In genomic region chr3:142560118-142560517, GRCh38 we compare ENCODE assay signal across 31 cellular contexts.
"Had no signal": no experiment of that assay in that cellular context is flagged by ENCODE, and none has a peak within 500 bp of the region (broad histone marks: within the 10 kb centered on the region; RNA-seq: fewer than 3 reads in every experiment).

No MANE protein-coding gene starts in this region.

- H3K27me3 Mint-ChIP-seq: activated CD4-positive, alpha-beta memory T cell treated with anti-CD3 and anti-CD28 coated beads for 36 hours; activated CD4-positive, alpha-beta T cell treated with anti-CD3 and anti-CD28 coated beads for 36 hours; activated CD4-positive, alpha-beta T cell treated with anti-CD3 and anti-CD28 coated beads, Interleukin-2, amount 10 ng/mL, durations not matched to agents 24 days and 14 days; activated naive CD4-positive, alpha-beta T cell treated with anti-CD3 and anti-CD28 coated beads, Interleukin-2, amount 50 U/mL, for 24 hours; activated naive CD8-positive, alpha-beta T cell treated with anti-CD3 and anti-CD28 coated beads for 36 hours; activated naive CD8-positive, alpha-beta T cell treated with anti-CD3 and anti-CD28 coated beads, Interleukin-2, amount 50 U/mL, for 24 hours; effector memory CD8-positive, alpha-beta T cell; T-helper 17 cell had no signal

- ATAC-seq: activated CD4-positive, alpha-beta T cell treated with anti-CD3 and anti-CD28 coated beads for 36 hours; activated naive CD8-positive, alpha-beta T cell treated with anti-CD3 and anti-CD28 coated beads, Interleukin-2, amount 50 U/mL, for 24 hours; body of pancreas; effector memory CD8-positive, alpha-beta T cell; foreskin keratinocyte; gastroesophageal sphincter; heart right ventricle; T-helper 17 cell had no signal

- H3K9me3 Mint-ChIP-seq: activated CD4-positive, alpha-beta memory T cell treated with anti-CD3 and anti-CD28 coated beads for 36 hours; activated CD4-positive, alpha-beta T cell treated with anti-CD3 and anti-CD28 coated beads, Interleukin-2, amount 10 ng/mL, durations not matched to agents 24 days and 14 days; activated naive CD4-positive, alpha-beta T cell treated with anti-CD3 and anti-CD28 coated beads for 36 hours; activated naive CD4-positive, alpha-beta T cell treated with anti-CD3 and anti-CD28 coated beads, Interleukin-2, amount 50 U/mL, for 24 hours; activated naive CD8-positive, alpha-beta T cell treated with anti-CD3 and anti-CD28 coated beads for 36 hours; activated naive CD8-positive, alpha-beta T cell treated with anti-CD3 and anti-CD28 coated beads, Interleukin-2, amount 50 U/mL, for 24 hours; activated T-helper 1 cell treated with anti-CD3 and anti-CD28 coated beads, Interleukin-12 subunit alpha, Interleukin-12 subunit beta, Interleukin-2, Interleukin-4 antibody, amounts not matched to agents 30 ng/mL and 10 ng/mL and 1 ng/mL, durations not matched to agents 14 hours and 24 hours and 36 hours; activated T-helper 2 cell treated with anti-CD3 and anti-CD28 coated beads, Interferon-gamma antibody, Interleukin-2, Interleukin-4, amounts not matched to agents 10 μg/mL and 5 μg/mL and 100 μg/mL, durations not matched to agents 14 hours and 24 hours and 36 hours; effector memory CD8-positive, alpha-beta T cell; T-helper 2 cell treated with Interferon-gamma antibody and Interleukin-4, amounts not matched to agents 5 μg/mL and 100 μg/mL, for 36 hours had no signal

- H3K4me3 Mint-ChIP-seq: activated CD4-positive, alpha-beta memory T cell treated with anti-CD3 and anti-CD28 coated beads for 36 hours; activated CD4-positive, alpha-beta T cell treated with anti-CD3 and anti-CD28 coated beads for 36 hours; activated CD4-positive, alpha-beta T cell treated with anti-CD3 and anti-CD28 coated beads, Interleukin-2, amount 10 ng/mL, durations not matched to agents 24 days and 14 days; activated naive CD4-positive, alpha-beta T cell treated with anti-CD3 and anti-CD28 coated beads for 36 hours; activated naive CD4-positive, alpha-beta T cell treated with anti-CD3 and anti-CD28 coated beads, Interleukin-2, amount 50 U/mL, for 24 hours; activated naive CD8-positive, alpha-beta T cell treated with anti-CD3 and anti-CD28 coated beads for 36 hours; activated naive CD8-positive, alpha-beta T cell treated with anti-CD3 and anti-CD28 coated beads, Interleukin-2, amount 50 U/mL, for 24 hours; activated T-helper 1 cell treated with anti-CD3 and anti-CD28 coated beads, Interleukin-12 subunit alpha, Interleukin-12 subunit beta, Interleukin-2, Interleukin-4 antibody, amounts not matched to agents 30 ng/mL and 10 ng/mL and 1 ng/mL, durations not matched to agents 14 hours and 24 hours and 36 hours; effector memory CD8-positive, alpha-beta T cell; T-helper 17 cell; T-helper 2 cell treated with Interferon-gamma antibody and Interleukin-4, amounts not matched to agents 5 μg/mL and 100 μg/mL, for 36 hours had no signal

- DNase-seq: activated CD4-positive, alpha-beta memory T cell treated with anti-CD3 and anti-CD28 coated beads for 36 hours; activated CD4-positive, alpha-beta T cell treated with anti-CD3 and anti-CD28 coated beads for 36 hours; activated CD4-positive, alpha-beta T cell treated with anti-CD3 and anti-CD28 coated beads, Interleukin-2, amount 10 ng/mL, durations not matched to agents 24 days and 14 days; activated CD4-positive, CD25-positive, alpha-beta regulatory T cell; activated CD4-positive, CD25-positive, alpha-beta regulatory T cell treated with anti-CD3 and anti-CD28 coated beads, Interleukin-2, amount 50 U/mL, for 72 hours; activated CD8-positive, alpha-beta memory T cell treated with anti-CD3 and anti-CD28 coated beads for 24 hours; activated effector memory CD4-positive, alpha-beta T cell treated with anti-CD3 and anti-CD28 coated beads, Interleukin-2, amount 50 U/mL, for 16 hours; activated naive CD4-positive, alpha-beta T cell treated with anti-CD3 and anti-CD28 coated beads for 36 hours; activated naive CD8-positive, alpha-beta T cell treated with anti-CD3 and anti-CD28 coated beads for 36 hours; activated naive CD8-positive, alpha-beta T cell treated with anti-CD3 and anti-CD28 coated beads, Interleukin-2, amount 50 U/mL, for 24 hours; activated T-cell treated with anti-CD3 and anti-CD28 coated beads, Interleukin-2, amount 50 U/mL, for 48 hours; adrenal gland; amygdala; aorta; body of pancreas; caudate nucleus; cortex of kidney; dermis blood vessel endothelial cell; effector CD4-positive, alpha-beta T cell; effector memory CD8-positive, alpha-beta T cell; erythroblast; foreskin keratinocyte; heart right ventricle; T-helper 1 cell; T-helper 17 cell; T1000 had no signal

- H3K27ac Mint-ChIP-seq: activated CD4-positive, alpha-beta memory T cell treated with anti-CD3 and anti-CD28 coated beads for 36 hours; activated CD4-positive, alpha-beta T cell treated with anti-CD3 and anti-CD28 coated beads for 36 hours; activated CD4-positive, alpha-beta T cell treated with anti-CD3 and anti-CD28 coated beads, Interleukin-2, amount 10 ng/mL, durations not matched to agents 24 days and 14 days; activated naive CD4-positive, alpha-beta T cell treated with anti-CD3 and anti-CD28 coated beads for 36 hours; activated naive CD4-positive, alpha-beta T cell treated with anti-CD3 and anti-CD28 coated beads, Interleukin-2, amount 50 U/mL, for 24 hours; activated naive CD8-positive, alpha-beta T cell treated with anti-CD3 and anti-CD28 coated beads for 36 hours; activated naive CD8-positive, alpha-beta T cell treated with anti-CD3 and anti-CD28 coated beads, Interleukin-2, amount 50 U/mL, for 24 hours; activated T-helper 1 cell treated with anti-CD3 and anti-CD28 coated beads, Interleukin-12 subunit alpha, Interleukin-12 subunit beta, Interleukin-2, Interleukin-4 antibody, amounts not matched to agents 30 ng/mL and 10 ng/mL and 1 ng/mL, durations not matched to agents 14 hours and 24 hours and 36 hours; activated T-helper 2 cell treated with anti-CD3 and anti-CD28 coated beads, Interferon-gamma antibody, Interleukin-2, Interleukin-4, amounts not matched to agents 10 μg/mL and 5 μg/mL and 100 μg/mL, durations not matched to agents 14 hours and 24 hours and 36 hours; effector memory CD8-positive, alpha-beta T cell; T-helper 17 cell; T-helper 2 cell treated with Interferon-gamma antibody and Interleukin-4, amounts not matched to agents 5 μg/mL and 100 μg/mL, for 36 hours had no signal
